Comparison of ENCODE assay signal across 32 cellular contexts in genomic region chr14:63269561-63270225, GRCh38. TPM values are rescaled to one million over a fixed set of nuclear protein-coding genes. Genes with fewer than 3 reads are reported as not detected.
"Had no signal": no experiment of that assay in that cellular context is flagged by ENCODE, and none has a peak within 500 bp of the region (broad histone marks: within the 10 kb centered on the region; RNA-seq: fewer than 3 reads in every experiment).

No MANE protein-coding gene starts in this region.

- H3K9me2 ChIP-seq: SK-N-SH had no signal

- H3K36me3 ChIP-seq: adrenal gland, cardiac muscle cell, Peyer's patch, SJSA1 had no signal

- H3K27me3 ChIP-seq: adrenal gland, cardiac muscle cell, Peyer's patch, SJSA1 had no signal

- H3K4me2 ChIP-seq: SK-N-SH had no signal

- ATAC-seq: activated CD8-positive, alpha-beta T cell treated with anti-CD3 and anti-CD28 coated beads for 36 hours; activated T-cell treated with anti-CD3 and anti-CD28 coated beads, Interleukin-2, amount 50 U/mL, for 72 hours; activated T-helper 17 cell treated with anti-CD3 and anti-CD28 coated beads, Interleukin-2, amount 50 U/mL, for 72 hours; PC-3 had no signal

- DNase-seq: activated CD4-positive, alpha-beta T cell treated with anti-CD3 and anti-CD28 coated beads, Interleukin-2, amount 10 ng/mL, durations not matched to agents 24 days and 14 days; activated CD4-positive, alpha-beta T cell treated with anti-CD3 and anti-CD28 coated beads, Interleukin-2, amount 50 U/mL, for 4 hours; activated CD8-positive, alpha-beta T cell treated with anti-CD3 and anti-CD28 coated beads for 36 hours; activated gamma-delta T cell; activated naive CD4-positive, alpha-beta T cell treated with Interleukin-2 at 50 U/mL for 16 hours; activated naive CD8-positive, alpha-beta T cell treated with anti-CD3 and anti-CD28 coated beads, Interleukin-2, amount 10 ng/mL, durations not matched to agents 7 days and 5 days; activated T-cell treated with anti-CD3 and anti-CD28 coated beads, Interleukin-2, amount 50 U/mL, for 1 hour; activated T-cell treated with anti-CD3 and anti-CD28 coated beads, Interleukin-2, amount 50 U/mL, for 72 hours; adrenal gland; Karpas-422; KBM-7; NCI-H1048; NCI-H1105 treated with DMSO at 0.1 percent for 48 hours; NCI-H1436; NCI-H1694; NCI-H2029; NCI-H345; NCI-H524 treated with DMSO at 0.1 percent for 48 hours; NCI-H748 treated with DMSO at 0.1 percent for 48 hours; NK-92 treated with Interleukin-12 subunit alpha and Interleukin-12 subunit beta, amount 100 ng/mL, for 24 hours; PC-3; Peyer's patch; RPMI8226; SHP77 treated with DMSO at 0.1 percent for 48 hours; SK-N-SH had no signal

- H3K4me1 ChIP-seq: adrenal gland, Peyer's patch, SJSA1 had no signal

- H3K9ac ChIP-seq: SK-N-SH had no signal

- H3K27ac ChIP-seq: adrenal gland, cardiac muscle cell, Peyer's patch, SJSA1 had no signal

- H3K9me3 ChIP-seq: adrenal gland, Peyer's patch, SJSA1, SK-N-SH had no signal

- FAIRE-seq: TTC549 had no signal

- H3K4me3 ChIP-seq: adrenal gland, cardiac muscle cell, Peyer's patch, SJSA1 had no signal

RNA-seq across cellular contexts. Expression of gene GPHB5, which starts 49.0 kb away (rescaled TPM):
- total RNA-seq: activated CD4-positive, alpha-beta T cell treated with anti-CD3 and anti-CD28 coated beads, Interleukin-2, amount 10 ng/mL, durations not matched to agents 24 days and 14 days; activated CD8-positive, alpha-beta memory T cell treated with anti-CD3 and anti-CD28 coated beads for 36 hours; activated CD8-positive, alpha-beta T cell treated with anti-CD3 and anti-CD28 coated beads for 36 hours; activated naive CD8-positive, alpha-beta T cell treated with anti-CD3 and anti-CD28 coated beads, Interleukin-2, amount 10 ng/mL, durations not matched to agents 7 days and 5 days; activated T-cell treated with anti-CD3 and anti-CD28 coated beads, Interleukin-2, amount 50 U/mL, for 72 hours; activated T-helper 17 cell treated with anti-CD3 and anti-CD28 coated beads, Interleukin-2, amount 50 U/mL, for 72 hours; adrenal gland; cardiac muscle cell; MCF 10A; NCI-H460; PC-3; Peyer's patch; SJSA1 had no signal
